Comparison of ENCODE assay signal across 15 cellular contexts in genomic region chr1:217620814-217621213, GRCh38. TPM values are rescaled to one million over a fixed set of nuclear protein-coding genes. Genes with fewer than 3 reads are reported as not detected.
A peak's percentile ranks its signal among the peaks of the same experiment; 100 is the strongest.
DNase-seq lines count a peak whose midpoint lies in the region; ATAC-seq, FAIRE-seq and TF ChIP-seq lines count a peak whose summit lies in the region.
"Had no signal": no experiment of that assay in that cellular context is flagged by ENCODE, and none has a peak within 500 bp of the region (broad histone marks: within the 10 kb centered on the region; RNA-seq: fewer than 3 reads in every experiment).

No MANE protein-coding gene starts in this region.

- peaks cover 0 to 29% (median 0%) of the 10 kb centered on the region in 3 donors for H3K36me3 ChIP-seq in esophagus squamous epithelium
- H3K36me3 ChIP-seq: thoracic aorta had no signal

- no peaks in the 10 kb centered on the region for H3K9me3 ChIP-seq in esophagus squamous epithelium
- H3K9me3 ChIP-seq: gastrocnemius medialis, mucosa of descending colon, thoracic aorta had no signal

- no peak for TF ChIP-seq POLR2A in esophagus squamous epithelium (IDR thresholded peaks at IDR 0.05)

- no peak overlapping the region for H3K27ac ChIP-seq in esophagus squamous epithelium
- H3K27ac ChIP-seq: gastrocnemius medialis, thoracic aorta had no signal

- no peaks in the 10 kb centered on the region for H3K27me3 ChIP-seq in esophagus squamous epithelium
- H3K27me3 ChIP-seq: gastrocnemius medialis had no signal

- FAIRE-seq in urothelium cell line (lab: Jason Lieb, UNC): no peak

- intact Hi-C loops in esophagus squamous epithelium (cut with DNase I): no loop called here

- ATAC-seq in HG02759 (IDR thresholded peaks at IDR 0.05; ENCODE audit: unreplicated experiment) (peak; percentile 99), HG03558 (IDR thresholded peaks at IDR 0.05; ENCODE audit: extremely low read depth, unreplicated experiment) (peak; percentile 100)
- ATAC-seq: gastrocnemius medialis, mucosa of descending colon had no signal

- DNase-seq in GM10266 (ENCODE audit: extremely low spot score): peak; percentile 66
- DNase-seq in GM19238 (ENCODE audit: insufficient read length, low spot score): peak; percentile 16
- DNase-seq in NCI-H345 treated with DMSO at 0.1 percent for 48 hours (lab: John Stamatoyannopoulos, UW; ENCODE audit: unreplicated experiment): no peak
- DNase-seq in urothelium cell line (ENCODE audit: low spot score): no peak
- DNase-seq in NCI-H446 treated with DMSO at 0.1 percent for 48 hours (lab: John Stamatoyannopoulos, UW): no peak
- DNase-seq in esophagus squamous epithelium (lab: John Stamatoyannopoulos, UW): no peak
- DNase-seq: C1 segment of cervical spinal cord; gastrocnemius medialis; mucosa of descending colon; NCI-H187; SIG-M5; stimulated activated CD4-positive, alpha-beta T cell treated with anti-CD3 and anti-CD28 coated beads, Interleukin-15, amount 100 ng/mL, for 24 hours had no signal

- WGBS in esophagus squamous epithelium, 2 donors: 65 to 73% methylated on average over 4 of the region's 4 CpGs

- TF ChIP-seq CTCF in GM10266 (IDR thresholded peaks at IDR 0.05; ENCODE audit: control insufficient read depth, insufficient read depth, low read depth, missing control alignments): no peak
- TF ChIP-seq CTCF in esophagus squamous epithelium (IDR thresholded peaks at IDR 0.05): no peak

- H3K4me3 ChIP-seq in esophagus squamous epithelium: no peak overlapping the region
- H3K4me3 ChIP-seq: gastrocnemius medialis, mucosa of descending colon, thoracic aorta had no signal

- no peaks in the 10 kb centered on the region for H3K4me1 ChIP-seq in esophagus squamous epithelium
- H3K4me1 ChIP-seq: gastrocnemius medialis had no signal

RNA-seq across cellular contexts. Expression of gene GPATCH2, which starts 10.1 kb away (rescaled TPM):
- total RNA-seq in esophagus squamous epithelium: 10 to 100 TPM in 2 of 4 donors, 1 to 10 TPM in 2; 6.1 to 16.6 (median 11.0) TPM

RNA-seq across cellular contexts. Expression of gene SPATA17, which starts 10.3 kb away (rescaled TPM):
- under 1 TPM in 3 of 4 donors, not detected in 1; 0.11 to 0.19 (median 0.13) TPM for total RNA-seq in esophagus squamous epithelium

Comparison
In these comparisons a context has a peak if more than half of its experiments do, and no peak if none do; other contexts are left out.
1. DNase-seq: peak in GM10266 (single experiment) and GM19238 (single experiment); none in NCI-H345 treated with DMSO at 0.1 percent for 48 hours (single experiment), urothelium cell line (single experiment), NCI-H446 treated with DMSO at 0.1 percent for 48 hours (single experiment) and esophagus squamous epithelium (single experiment).